In the genomic region with DNA sequence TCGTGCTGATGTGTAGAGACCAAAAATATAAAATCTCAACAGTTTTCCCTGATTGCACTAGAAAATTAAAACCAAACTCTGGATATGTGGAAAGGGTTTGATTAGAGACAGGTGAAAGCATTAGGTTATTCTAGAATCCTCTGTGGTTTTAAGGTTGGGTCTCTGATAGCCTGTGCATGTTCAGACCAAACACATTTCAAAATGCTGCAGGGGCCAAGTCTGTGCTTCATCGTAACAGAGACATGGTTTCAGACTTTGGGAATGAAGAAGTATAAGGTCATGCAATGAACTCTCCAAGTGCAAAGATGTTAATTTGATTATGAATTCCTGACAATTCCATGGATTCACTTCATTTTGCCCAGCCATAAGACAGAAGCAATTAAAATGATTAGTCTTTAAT, we compare ENCODE assay signal across 25 cellular contexts.
"Had no signal": no experiment of that assay in that cellular context is flagged by ENCODE, and none has a peak within 500 bp of the region (broad histone marks: within the 10 kb centered on the region; RNA-seq: fewer than 3 reads in every experiment).

No MANE protein-coding gene starts in this region.

- H3K4me1 ChIP-seq: esophagus squamous epithelium, gastrocnemius medialis, neural progenitor cell, parathyroid adenoma, right lobe of liver, suprapubic skin, tibial artery had no signal

- H3K27me3 ChIP-seq: dorsolateral prefrontal cortex, esophagus squamous epithelium, gastrocnemius medialis, neural progenitor cell, right lobe of liver, suprapubic skin, tibial artery had no signal

- H3K36me3 ChIP-seq: esophagus squamous epithelium, gastrocnemius medialis, neural progenitor cell, right lobe of liver, suprapubic skin, tibial artery had no signal

- H3K4me3 ChIP-seq: dorsolateral prefrontal cortex, esophagus squamous epithelium, gastrocnemius medialis, lung, mucosa of descending colon, neural progenitor cell, right lobe of liver, smooth muscle cell, suprapubic skin, tibial artery had no signal

- FAIRE-seq: colon, kidney had no signal

- H3K27ac ChIP-seq: dorsolateral prefrontal cortex, esophagus squamous epithelium, gastrocnemius medialis, neural progenitor cell, parathyroid adenoma, right lobe of liver, suprapubic skin, tibial artery had no signal

- H3K9me3 ChIP-seq: esophagus squamous epithelium, gastrocnemius medialis, mucosa of descending colon, right lobe of liver, suprapubic skin, tibial artery had no signal

- ATAC-seq: gastrocnemius medialis; left lobe of liver; mucosa of descending colon; right lobe of liver; stimulated activated naive CD8-positive, alpha-beta T cell treated with anti-CD3 and anti-CD28 coated beads, Interleukin-15, amount 100 ng/mL, for 72 hours had no signal

- H3K4me2 ChIP-seq: neural progenitor cell, smooth muscle cell had no signal

- DNase-seq: dorsolateral prefrontal cortex; effector CD4-positive, alpha-beta T cell; erythroblast; esophagus squamous epithelium; gastrocnemius medialis; head of caudate nucleus; kidney; mesenchymal stem cell; mucosa of descending colon; naive B cell; right lobe of liver; stimulated activated CD4-positive, alpha-beta T cell treated with anti-CD3 and anti-CD28 coated beads, Interleukin-12 subunit alpha, Interleukin-12 subunit beta, amount 100 ng/mL, for 4 hours; stimulated activated CD4-positive, alpha-beta T cell treated with anti-CD3 and anti-CD28 coated beads, Interleukin-1b, Interleukin-23, amount 100 ng/mL, for 48 hours; stimulated activated CD4-positive, alpha-beta T cell treated with anti-CD3 and anti-CD28 coated beads, Interleukin-4, amount 100 ng/mL, for 1 hour; stimulated activated CD8-positive, alpha-beta memory T cell treated with anti-CD3 and anti-CD28 coated beads, Interleukin-4, amount 100 ng/mL, for 48 hours; stimulated activated naive CD4-positive, alpha-beta T cell; stimulated activated naive CD8-positive, alpha-beta T cell treated with anti-CD3 and anti-CD28 coated beads, Interleukin-15, amount 100 ng/mL, for 72 hours; tibial artery had no signal
